1 cellular context compared by ENCODE assay signal in the genomic region with DNA sequence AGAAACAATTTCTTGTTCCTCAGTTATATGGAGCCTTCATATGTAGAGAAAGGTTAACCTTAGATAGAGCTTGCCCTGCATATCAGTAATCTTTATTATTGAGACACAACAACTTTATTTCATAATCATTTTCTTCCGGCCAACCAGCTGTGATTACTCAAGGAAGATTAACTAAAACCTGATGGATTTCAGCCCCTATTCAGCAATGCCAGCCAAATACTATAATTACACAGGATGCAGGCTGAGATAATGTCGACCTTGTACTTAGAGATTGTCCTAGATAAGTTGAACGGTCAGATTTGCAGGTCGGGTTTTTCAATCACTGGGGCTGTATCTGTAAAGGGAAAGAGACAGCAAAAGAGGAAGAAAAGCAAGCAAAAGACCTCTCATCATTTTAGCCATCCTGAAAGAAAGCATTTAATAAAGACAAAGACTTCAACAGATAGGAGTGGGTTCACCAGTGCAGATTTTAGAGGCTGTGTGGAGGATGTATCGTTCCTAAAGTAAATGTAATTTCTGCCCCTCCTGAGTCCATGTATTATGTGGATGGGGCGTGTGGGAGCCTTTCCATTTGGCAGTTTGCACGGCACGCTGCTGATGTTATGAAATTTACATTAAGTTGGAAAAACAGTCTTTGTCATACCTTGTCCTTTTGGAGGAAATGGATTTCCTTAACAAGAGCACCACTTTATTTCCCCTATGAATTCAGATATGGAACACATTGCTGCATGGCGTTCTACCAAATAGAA.
A peak's percentile ranks its signal among the peaks of the same experiment; 100 is the strongest.
TF ChIP-seq lines count a peak whose summit lies in the region.

No MANE protein-coding gene starts in this region.

TF ChIP-seq in HepG2, 621 proteins besides CTCF, POLR2A, EP300 and RAD21 (continued from another document and continues in another):
- TF ChIP-seq ZNF891 (CRISPR knock-in tag; IDR thresholded peaks at IDR 0.05) (no peak), HDAC6 (IDR thresholded peaks at IDR 0.05; ENCODE audit: low read depth, low read length) (no peak), ZFP90 (CRISPR knock-in tag; IDR thresholded peaks at IDR 0.05; ENCODE audit: borderline replicate concordance) (no peak), ZNF24 (IDR thresholded peaks at IDR 0.05) (no peak), CEBPB (IDR thresholded peaks at IDR 0.05; ENCODE audit: borderline replicate concordance, low read depth, low read length) (no peak), DPF2 (CRISPR knock-in tag; IDR thresholded peaks at IDR 0.05; ENCODE audit: borderline replicate concordance, low read depth) (peak; percentile 15; the same call in 1 of the 2 replicates), ZNF101 (CRISPR knock-in tag; IDR thresholded peaks at IDR 0.05; ENCODE audit: borderline replicate concordance, low read depth) (no peak), SSRP1 (CRISPR knock-in tag; IDR thresholded peaks at IDR 0.05) (no peak), SRF (IDR thresholded peaks at IDR 0.05; ENCODE audit: low read depth, low read length) (no peak), GABPB1 (CRISPR knock-in tag; IDR thresholded peaks at IDR 0.05) (no peak), CEBPG (CRISPR knock-in tag; IDR thresholded peaks at IDR 0.05) (peak; percentile 73), RCOR2 (CRISPR knock-in tag; IDR thresholded peaks at IDR 0.05) (peak; percentile 38; the same call in 1 of the 2 replicates), ZNF547 (CRISPR knock-in tag; IDR thresholded peaks at IDR 0.05) (no peak), ELF1 (CRISPR knock-in tag; IDR thresholded peaks at IDR 0.05) (no peak), SUZ12 (IDR thresholded peaks at IDR 0.05; ENCODE audit: low read depth, low read length) (no peak), SMAD3 (CRISPR knock-in tag; IDR thresholded peaks at IDR 0.05) (no peak), ZNF121 (CRISPR knock-in tag; IDR thresholded peaks at IDR 0.05) (no peak), ZNF3 (CRISPR knock-in tag; IDR thresholded peaks at IDR 0.05) (no peak), ZFP1 (CRISPR knock-in tag; IDR thresholded peaks at IDR 0.05) (0 out of 2 replicates have a peak, but pooled peaks have one; percentile 25), KLF11 (CRISPR knock-in tag; IDR thresholded peaks at IDR 0.05) (no peak), ISL2 (CRISPR knock-in tag; IDR thresholded peaks at IDR 0.05) (peak; percentile 84), FOXK1 (CRISPR knock-in tag; IDR thresholded peaks at IDR 0.05; ENCODE audit: borderline replicate concordance, low read depth) (no peak), ZFY (CRISPR knock-in tag; IDR thresholded peaks at IDR 0.05) (no peak), ZNF674 (CRISPR knock-in tag; IDR thresholded peaks at IDR 0.05; ENCODE audit: low read depth) (no peak), ZNF431 (CRISPR knock-in tag; IDR thresholded peaks at IDR 0.05; ENCODE audit: borderline replicate concordance, low read depth) (no peak), SMAD1 (CRISPR knock-in tag; IDR thresholded peaks at IDR 0.05; ENCODE audit: borderline replicate concordance, low read depth) (no peak)
- TF ChIP-seq, protein P1, sequence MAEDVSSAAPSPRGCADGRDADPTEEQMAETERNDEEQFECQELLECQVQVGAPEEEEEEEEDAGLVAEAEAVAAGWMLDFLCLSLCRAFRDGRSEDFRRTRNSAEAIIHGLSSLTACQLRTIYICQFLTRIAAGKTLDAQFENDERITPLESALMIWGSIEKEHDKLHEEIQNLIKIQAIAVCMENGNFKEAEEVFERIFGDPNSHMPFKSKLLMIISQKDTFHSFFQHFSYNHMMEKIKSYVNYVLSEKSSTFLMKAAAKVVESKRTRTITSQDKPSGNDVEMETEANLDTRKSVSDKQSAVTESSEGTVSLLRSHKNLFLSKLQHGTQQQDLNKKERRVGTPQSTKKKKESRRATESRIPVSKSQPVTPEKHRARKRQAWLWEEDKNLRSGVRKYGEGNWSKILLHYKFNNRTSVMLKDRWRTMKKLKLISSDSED (CRISPR knock-in tag; IDR thresholded peaks at IDR 0.05): no peak
- TF ChIP-seq, protein P2, sequence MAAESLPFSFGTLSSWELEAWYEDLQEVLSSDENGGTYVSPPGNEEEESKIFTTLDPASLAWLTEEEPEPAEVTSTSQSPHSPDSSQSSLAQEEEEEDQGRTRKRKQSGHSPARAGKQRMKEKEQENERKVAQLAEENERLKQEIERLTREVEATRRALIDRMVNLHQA (CRISPR knock-in tag; IDR thresholded peaks at IDR 0.05): no peak
- TF ChIP-seq, protein P3, sequence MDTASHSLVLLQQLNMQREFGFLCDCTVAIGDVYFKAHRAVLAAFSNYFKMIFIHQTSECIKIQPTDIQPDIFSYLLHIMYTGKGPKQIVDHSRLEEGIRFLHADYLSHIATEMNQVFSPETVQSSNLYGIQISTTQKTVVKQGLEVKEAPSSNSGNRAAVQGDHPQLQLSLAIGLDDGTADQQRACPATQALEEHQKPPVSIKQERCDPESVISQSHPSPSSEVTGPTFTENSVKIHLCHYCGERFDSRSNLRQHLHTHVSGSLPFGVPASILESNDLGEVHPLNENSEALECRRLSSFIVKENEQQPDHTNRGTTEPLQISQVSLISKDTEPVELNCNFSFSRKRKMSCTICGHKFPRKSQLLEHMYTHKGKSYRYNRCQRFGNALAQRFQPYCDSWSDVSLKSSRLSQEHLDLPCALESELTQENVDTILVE (CRISPR knock-in tag; IDR thresholded peaks at IDR 0.05): no peak
- TF ChIP-seq, protein P4, sequence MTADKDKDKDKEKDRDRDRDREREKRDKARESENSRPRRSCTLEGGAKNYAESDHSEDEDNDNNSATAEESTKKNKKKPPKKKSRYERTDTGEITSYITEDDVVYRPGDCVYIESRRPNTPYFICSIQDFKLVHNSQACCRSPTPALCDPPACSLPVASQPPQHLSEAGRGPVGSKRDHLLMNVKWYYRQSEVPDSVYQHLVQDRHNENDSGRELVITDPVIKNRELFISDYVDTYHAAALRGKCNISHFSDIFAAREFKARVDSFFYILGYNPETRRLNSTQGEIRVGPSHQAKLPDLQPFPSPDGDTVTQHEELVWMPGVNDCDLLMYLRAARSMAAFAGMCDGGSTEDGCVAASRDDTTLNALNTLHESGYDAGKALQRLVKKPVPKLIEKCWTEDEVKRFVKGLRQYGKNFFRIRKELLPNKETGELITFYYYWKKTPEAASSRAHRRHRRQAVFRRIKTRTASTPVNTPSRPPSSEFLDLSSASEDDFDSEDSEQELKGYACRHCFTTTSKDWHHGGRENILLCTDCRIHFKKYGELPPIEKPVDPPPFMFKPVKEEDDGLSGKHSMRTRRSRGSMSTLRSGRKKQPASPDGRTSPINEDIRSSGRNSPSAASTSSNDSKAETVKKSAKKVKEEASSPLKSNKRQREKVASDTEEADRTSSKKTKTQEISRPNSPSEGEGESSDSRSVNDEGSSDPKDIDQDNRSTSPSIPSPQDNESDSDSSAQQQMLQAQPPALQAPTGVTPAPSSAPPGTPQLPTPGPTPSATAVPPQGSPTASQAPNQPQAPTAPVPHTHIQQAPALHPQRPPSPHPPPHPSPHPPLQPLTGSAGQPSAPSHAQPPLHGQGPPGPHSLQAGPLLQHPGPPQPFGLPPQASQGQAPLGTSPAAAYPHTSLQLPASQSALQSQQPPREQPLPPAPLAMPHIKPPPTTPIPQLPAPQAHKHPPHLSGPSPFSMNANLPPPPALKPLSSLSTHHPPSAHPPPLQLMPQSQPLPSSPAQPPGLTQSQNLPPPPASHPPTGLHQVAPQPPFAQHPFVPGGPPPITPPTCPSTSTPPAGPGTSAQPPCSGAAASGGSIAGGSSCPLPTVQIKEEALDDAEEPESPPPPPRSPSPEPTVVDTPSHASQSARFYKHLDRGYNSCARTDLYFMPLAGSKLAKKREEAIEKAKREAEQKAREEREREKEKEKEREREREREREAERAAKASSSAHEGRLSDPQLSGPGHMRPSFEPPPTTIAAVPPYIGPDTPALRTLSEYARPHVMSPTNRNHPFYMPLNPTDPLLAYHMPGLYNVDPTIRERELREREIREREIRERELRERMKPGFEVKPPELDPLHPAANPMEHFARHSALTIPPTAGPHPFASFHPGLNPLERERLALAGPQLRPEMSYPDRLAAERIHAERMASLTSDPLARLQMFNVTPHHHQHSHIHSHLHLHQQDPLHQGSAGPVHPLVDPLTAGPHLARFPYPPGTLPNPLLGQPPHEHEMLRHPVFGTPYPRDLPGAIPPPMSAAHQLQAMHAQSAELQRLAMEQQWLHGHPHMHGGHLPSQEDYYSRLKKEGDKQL (CRISPR knock-in tag; IDR thresholded peaks at IDR 0.05; ENCODE audit: low read depth): no peak; the same call in 1 of the 2 replicates
- TF ChIP-seq, protein P5, sequence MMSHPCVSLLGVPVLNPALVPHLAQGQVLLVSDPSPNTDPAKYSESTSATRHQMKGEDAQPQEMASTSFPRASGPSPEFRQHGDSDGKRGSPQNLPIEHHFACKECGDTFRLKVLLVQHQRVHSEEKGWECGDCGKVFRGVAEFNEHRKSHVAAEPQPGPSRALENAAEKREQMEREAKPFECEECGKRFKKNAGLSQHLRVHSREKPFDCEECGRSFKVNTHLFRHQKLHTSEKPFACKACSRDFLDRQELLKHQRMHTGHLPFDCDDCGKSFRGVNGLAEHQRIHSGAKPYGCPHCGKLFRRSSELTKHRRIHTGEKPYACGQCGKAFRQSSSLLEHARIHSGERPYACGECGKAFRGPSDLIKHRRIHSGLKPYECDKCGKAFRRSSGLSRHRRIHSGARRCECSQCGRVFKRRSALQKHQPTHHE (CRISPR knock-in tag; IDR thresholded peaks at IDR 0.05; ENCODE audit: borderline replicate concordance): no peak
- TF ChIP-seq, protein P6, sequence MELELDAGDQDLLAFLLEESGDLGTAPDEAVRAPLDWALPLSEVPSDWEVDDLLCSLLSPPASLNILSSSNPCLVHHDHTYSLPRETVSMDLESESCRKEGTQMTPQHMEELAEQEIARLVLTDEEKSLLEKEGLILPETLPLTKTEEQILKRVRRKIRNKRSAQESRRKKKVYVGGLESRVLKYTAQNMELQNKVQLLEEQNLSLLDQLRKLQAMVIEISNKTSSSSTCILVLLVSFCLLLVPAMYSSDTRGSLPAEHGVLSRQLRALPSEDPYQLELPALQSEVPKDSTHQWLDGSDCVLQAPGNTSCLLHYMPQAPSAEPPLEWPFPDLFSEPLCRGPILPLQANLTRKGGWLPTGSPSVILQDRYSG (CRISPR knock-in tag; IDR thresholded peaks at IDR 0.05): no peak
- TF ChIP-seq, protein P7, sequence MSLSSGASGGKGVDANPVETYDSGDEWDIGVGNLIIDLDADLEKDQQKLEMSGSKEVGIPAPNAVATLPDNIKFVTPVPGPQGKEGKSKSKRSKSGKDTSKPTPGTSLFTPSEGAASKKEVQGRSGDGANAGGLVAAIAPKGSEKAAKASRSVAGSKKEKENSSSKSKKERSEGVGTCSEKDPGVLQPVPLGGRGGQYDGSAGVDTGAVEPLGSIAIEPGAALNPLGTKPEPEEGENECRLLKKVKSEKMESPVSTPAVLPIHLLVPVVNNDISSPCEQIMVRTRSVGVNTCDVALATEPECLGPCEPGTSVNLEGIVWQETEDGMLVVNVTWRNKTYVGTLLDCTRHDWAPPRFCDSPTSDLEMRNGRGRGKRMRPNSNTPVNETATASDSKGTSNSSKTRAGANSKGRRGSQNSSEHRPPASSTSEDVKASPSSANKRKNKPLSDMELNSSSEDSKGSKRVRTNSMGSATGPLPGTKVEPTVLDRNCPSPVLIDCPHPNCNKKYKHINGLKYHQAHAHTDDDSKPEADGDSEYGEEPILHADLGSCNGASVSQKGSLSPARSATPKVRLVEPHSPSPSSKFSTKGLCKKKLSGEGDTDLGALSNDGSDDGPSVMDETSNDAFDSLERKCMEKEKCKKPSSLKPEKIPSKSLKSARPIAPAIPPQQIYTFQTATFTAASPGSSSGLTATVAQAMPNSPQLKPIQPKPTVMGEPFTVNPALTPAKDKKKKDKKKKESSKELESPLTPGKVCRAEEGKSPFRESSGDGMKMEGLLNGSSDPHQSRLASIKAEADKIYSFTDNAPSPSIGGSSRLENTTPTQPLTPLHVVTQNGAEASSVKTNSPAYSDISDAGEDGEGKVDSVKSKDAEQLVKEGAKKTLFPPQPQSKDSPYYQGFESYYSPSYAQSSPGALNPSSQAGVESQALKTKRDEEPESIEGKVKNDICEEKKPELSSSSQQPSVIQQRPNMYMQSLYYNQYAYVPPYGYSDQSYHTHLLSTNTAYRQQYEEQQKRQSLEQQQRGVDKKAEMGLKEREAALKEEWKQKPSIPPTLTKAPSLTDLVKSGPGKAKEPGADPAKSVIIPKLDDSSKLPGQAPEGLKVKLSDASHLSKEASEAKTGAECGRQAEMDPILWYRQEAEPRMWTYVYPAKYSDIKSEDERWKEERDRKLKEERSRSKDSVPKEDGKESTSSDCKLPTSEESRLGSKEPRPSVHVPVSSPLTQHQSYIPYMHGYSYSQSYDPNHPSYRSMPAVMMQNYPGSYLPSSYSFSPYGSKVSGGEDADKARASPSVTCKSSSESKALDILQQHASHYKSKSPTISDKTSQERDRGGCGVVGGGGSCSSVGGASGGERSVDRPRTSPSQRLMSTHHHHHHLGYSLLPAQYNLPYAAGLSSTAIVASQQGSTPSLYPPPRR (CRISPR knock-in tag; IDR thresholded peaks at IDR 0.05; ENCODE audit: borderline replicate concordance): peak; percentile 64; the same call in 1 of the 2 replicates
- TF ChIP-seq, protein P8, sequence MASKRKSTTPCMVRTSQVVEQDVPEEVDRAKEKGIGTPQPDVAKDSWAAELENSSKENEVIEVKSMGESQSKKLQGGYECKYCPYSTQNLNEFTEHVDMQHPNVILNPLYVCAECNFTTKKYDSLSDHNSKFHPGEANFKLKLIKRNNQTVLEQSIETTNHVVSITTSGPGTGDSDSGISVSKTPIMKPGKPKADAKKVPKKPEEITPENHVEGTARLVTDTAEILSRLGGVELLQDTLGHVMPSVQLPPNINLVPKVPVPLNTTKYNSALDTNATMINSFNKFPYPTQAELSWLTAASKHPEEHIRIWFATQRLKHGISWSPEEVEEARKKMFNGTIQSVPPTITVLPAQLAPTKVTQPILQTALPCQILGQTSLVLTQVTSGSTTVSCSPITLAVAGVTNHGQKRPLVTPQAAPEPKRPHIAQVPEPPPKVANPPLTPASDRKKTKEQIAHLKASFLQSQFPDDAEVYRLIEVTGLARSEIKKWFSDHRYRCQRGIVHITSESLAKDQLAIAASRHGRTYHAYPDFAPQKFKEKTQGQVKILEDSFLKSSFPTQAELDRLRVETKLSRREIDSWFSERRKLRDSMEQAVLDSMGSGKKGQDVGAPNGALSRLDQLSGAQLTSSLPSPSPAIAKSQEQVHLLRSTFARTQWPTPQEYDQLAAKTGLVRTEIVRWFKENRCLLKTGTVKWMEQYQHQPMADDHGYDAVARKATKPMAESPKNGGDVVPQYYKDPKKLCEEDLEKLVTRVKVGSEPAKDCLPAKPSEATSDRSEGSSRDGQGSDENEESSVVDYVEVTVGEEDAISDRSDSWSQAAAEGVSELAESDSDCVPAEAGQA (IDR thresholded peaks at IDR 0.05; ENCODE audit: low read depth): no peak
- TF ChIP-seq, protein P8 (CRISPR knock-in tag; IDR thresholded peaks at IDR 0.05; ENCODE audit: borderline replicate concordance): no peak
